In the genomic region with DNA sequence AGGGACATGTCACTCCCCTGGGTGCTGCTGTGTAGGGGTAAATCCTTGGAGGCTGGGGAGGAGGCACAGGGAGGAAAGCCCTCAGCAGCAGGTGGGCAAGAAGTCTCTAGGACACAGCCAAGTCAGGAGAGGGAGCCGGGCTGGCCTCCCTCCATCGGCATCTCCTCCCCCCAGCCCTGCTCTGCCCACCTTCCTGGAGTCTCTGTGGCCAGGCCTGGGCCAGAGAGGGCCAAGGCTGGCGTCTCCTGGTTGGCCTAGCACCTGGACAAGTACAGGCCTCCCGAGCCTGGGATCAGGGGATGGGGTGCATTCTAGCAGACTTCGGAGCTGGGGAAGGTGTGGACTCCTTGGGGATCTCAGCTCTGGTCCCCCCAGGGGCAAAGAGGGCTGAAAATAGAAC, we compare ENCODE assay signal across 14 cellular contexts. TPM values are rescaled to one million over a fixed set of nuclear protein-coding genes. Genes with fewer than 3 reads are reported as not detected.
"Had no signal": no experiment of that assay in that cellular context is flagged by ENCODE, and none has a peak within 500 bp of the region (broad histone marks: within the 10 kb centered on the region; RNA-seq: fewer than 3 reads in every experiment).

No MANE protein-coding gene starts in this region.

- H3K27ac ChIP-seq: body of pancreas had no signal

- H3K4me3 ChIP-seq: body of pancreas had no signal

- DNase-seq: activated B cell treated with CpG ODN at 0.5 μM for 24 hours; activated CD4-positive, alpha-beta T cell treated with anti-CD3 and anti-CD28 coated beads, Interleukin-2, amount 10 ng/mL, durations not matched to agents 7 days and 5 days; activated CD8-positive, alpha-beta memory T cell treated with anti-CD3 and anti-CD28 coated beads, Interleukin-2, amount 50 U/mL, for 48 hours; activated gamma-delta T cell; activated T-cell treated with anti-CD3 and anti-CD28 coated beads, Interleukin-2, amount 50 U/mL, for 72 hours; amniotic stem cell; body of pancreas; cortex of kidney; effector CD8-positive, alpha-beta T cell; mesendoderm; small intestine; stimulated activated naive CD8-positive, alpha-beta T cell treated with anti-CD3 and anti-CD28 coated beads, Interleukin-15, amount 100 ng/mL, for 72 hours had no signal

- H3K9me3 ChIP-seq: body of pancreas had no signal

- ATAC-seq: activated T-cell treated with anti-CD3 and anti-CD28 coated beads, Interleukin-2, amount 50 U/mL, for 72 hours; body of pancreas had no signal

RNA-seq across cellular contexts. Expression of gene DES, which starts 18.3 kb away (rescaled TPM):
- total RNA-seq: activated B cell treated with CpG ODN at 0.5 μM for 24 hours; activated CD4-positive, alpha-beta T cell treated with anti-CD3 and anti-CD28 coated beads, Interleukin-2, amount 10 ng/mL, durations not matched to agents 7 days and 5 days; osteocyte had no signal
- polyA plus RNA-seq: neural cell had no signal
